11 cellular contexts compared by ENCODE assay signal in genomic region chr17:5283531-5284315, GRCh38. TPM values are rescaled to one million over a fixed set of nuclear protein-coding genes. Genes with fewer than 3 reads are reported as not detected.
DNase-seq lines count a peak whose midpoint lies in the region; ATAC-seq and TF ChIP-seq lines count a peak whose summit lies in the region.
"Had no signal": no experiment of that assay in that cellular context is flagged by ENCODE, and none has a peak within 500 bp of the region (broad histone marks: within the 10 kb centered on the region; RNA-seq: fewer than 3 reads in every experiment).

No MANE protein-coding gene starts in this region.

- peaks cover 59% of the 10 kb centered on the region for H4K20me1 ChIP-seq in smooth muscle cell (ENCODE audit: low read depth)

- peak overlapping the region; percentile 93 for H3K4me3 ChIP-seq in smooth muscle cell

- peaks cover 14% of the 10 kb centered on the region for H3F3A ChIP-seq in smooth muscle cell (ENCODE audit: low read depth)

- peak overlapping the region; percentile 9 for H3K27ac Mint-ChIP-seq in T-helper 17 cell

- DNase-seq in SIG-M5 treated with dmso at 0.1 percent for 504 hours (lab: John Stamatoyannopoulos, UW; ENCODE audit: unreplicated experiment) (peak; percentile 30), SIG-M5 (lab: John Stamatoyannopoulos, UW) (no peak), T-helper 17 cell (no peak), fibroblast of peridontal ligament (ENCODE audit: extremely low read depth) (peak; percentile 14), smooth muscle cell (lab: John Stamatoyannopoulos, UW; ENCODE audit: unreplicated experiment) (no peak), SHP77 (lab: John Stamatoyannopoulos, UW) (no peak), cerebellum (ENCODE audit: low spot score) (no peak)

- peak overlapping the region; percentile 93 for H3K4me3 Mint-ChIP-seq in T-helper 17 cell

- H3K9ac ChIP-seq in smooth muscle cell (ENCODE audit: low read depth): peak overlapping the region; percentile 57

- H3K4me2 ChIP-seq in smooth muscle cell: peak overlapping the region; percentile 95

- 40% methylated on average over 6 of the region's 6 CpGs for WGBS in smooth muscle cell (ENCODE audit: low lambda C conversion rate)

- peaks cover 9% of the 10 kb centered on the region for H3K4me1 ChIP-seq in smooth muscle cell (ENCODE audit: low read depth)

- H3K36me3 ChIP-seq in smooth muscle cell (ENCODE audit: low read depth): no peaks in the 10 kb centered on the region

- H2AFZ ChIP-seq in smooth muscle cell (ENCODE audit: low read depth): no peak overlapping the region

- peak overlapping the region; percentile 45 for H3K27ac ChIP-seq in smooth muscle cell (ENCODE audit: low read depth)

- no peaks in the 10 kb centered on the region for H3K9me3 ChIP-seq in T-helper 17 cell (ENCODE audit: control insufficient read depth, low read length, poor library complexity, severe bottlenecking)
- no peaks in the 10 kb centered on the region for H3K9me3 ChIP-seq in smooth muscle cell (replicated peaks; ENCODE audit: low read depth)

- ATAC-seq in T-helper 17 cell (no peak), GM18517 (IDR thresholded peaks at IDR 0.05; ENCODE audit: unreplicated experiment) (no peak)

- peaks cover 5% of the 10 kb centered on the region for H3K36me3 Mint-ChIP-seq in T-helper 17 cell (ENCODE audit: low read depth)

- H3K27me3 ChIP-seq in smooth muscle cell (ENCODE audit: low read depth): no peaks in the 10 kb centered on the region

- TF ChIP-seq CTCF in smooth muscle cell (IDR thresholded peaks at IDR 0.05; ENCODE audit: borderline replicate concordance, insufficient read depth, poor library complexity, severe bottlenecking): no peak

- no peaks in the 10 kb centered on the region for H3K27me3 Mint-ChIP-seq in T-helper 17 cell

- peaks cover 28% of the 10 kb centered on the region for H3K4me1 Mint-ChIP-seq in T-helper 17 cell

- H3K79me2 ChIP-seq in smooth muscle cell (ENCODE audit: low read depth): peaks cover 61% of the 10 kb centered on the region

RNA-seq across cellular contexts. Expression of gene RABEP1, which starts 1.6 kb away (rescaled TPM):
- total RNA-seq in T-helper 17 cell (10 to 100 TPM; 33.2 to 33.6 TPM), smooth muscle cell (25.3 and 30.2 TPM in 2 replicates), cerebellum (63.1 TPM)
- 26.5 and 41.4 TPM in 2 replicates for polyA plus RNA-seq in smooth muscle cell

RNA-seq across cellular contexts. Expression of gene SCIMP, which starts 49.1 kb away (rescaled TPM):
- total RNA-seq in T-helper 17 cell (1 to 10 TPM in 1 of 2 donors, under 1 TPM in 1; 0.76 to 4.8 TPM), smooth muscle cell (not detected in 2 replicates), cerebellum (0.54 TPM)
- polyA plus RNA-seq in smooth muscle cell: 0.07 TPM in 1 of 2 replicates, not detected in the other
- total RNA-seq: dermis microvascular lymphatic vessel endothelial cell, LHCN-M2 had no signal
- polyA plus RNA-seq: BJ had no signal

Comparison
In these comparisons a context has a peak if more than half of its experiments do, and no peak if none do; other contexts are left out.
1. DNase-seq: peak in SIG-M5 treated with dmso at 0.1 percent for 504 hours (single experiment) and fibroblast of peridontal ligament (single experiment); none in SIG-M5 (single experiment), T-helper 17 cell (0 of 3), smooth muscle cell (single experiment), SHP77 (0 of 2) and cerebellum (single experiment).